Comparison of ENCODE assay signal across 30 cellular contexts in the genomic region with DNA sequence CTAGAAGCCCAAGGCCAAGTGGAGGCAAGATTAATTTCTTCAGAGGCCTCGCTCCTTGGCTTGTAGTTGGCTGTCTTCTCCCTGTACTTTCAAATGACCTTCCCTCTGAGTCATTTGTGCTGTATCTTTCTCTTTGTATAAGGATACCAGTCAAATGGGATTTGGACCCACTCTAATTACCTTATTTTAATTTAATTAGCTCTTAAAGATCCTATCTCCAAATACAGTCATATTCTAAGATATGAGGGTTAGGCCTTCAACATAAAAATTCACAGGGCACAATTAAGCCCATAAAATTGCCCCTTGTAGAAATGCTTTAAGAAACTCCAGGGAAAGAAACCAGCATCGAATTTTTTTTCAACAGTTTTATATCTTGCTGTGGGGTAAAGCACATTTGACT.
"Had no signal": no experiment of that assay in that cellular context is flagged by ENCODE, and none has a peak within 500 bp of the region (broad histone marks: within the 10 kb centered on the region; RNA-seq: fewer than 3 reads in every experiment).

No MANE protein-coding gene starts in this region.

- H3K27ac ChIP-seq: adrenal gland, KMS-11, SJCRH30 had no signal

- H3K9me3 Mint-ChIP-seq: activated CD4-positive, alpha-beta memory T cell treated with anti-CD3 and anti-CD28 coated beads for 36 hours; activated naive CD4-positive, alpha-beta T cell treated with anti-CD3 and anti-CD28 coated beads for 36 hours; activated T-helper 1 cell treated with anti-CD3 and anti-CD28 coated beads, Interleukin-12 subunit alpha, Interleukin-12 subunit beta, Interleukin-2, Interleukin-4 antibody, amounts not matched to agents 30 ng/mL and 10 ng/mL and 1 ng/mL, durations not matched to agents 14 hours and 24 hours and 36 hours had no signal

- H3K9me3 ChIP-seq: adrenal gland, MG63, SJCRH30 had no signal

- H3K4me2 ChIP-seq: KMS-11 had no signal

- H3K4me1 ChIP-seq: SJCRH30 had no signal

- ATAC-seq: activated naive CD4-positive, alpha-beta T cell treated with anti-CD3 and anti-CD28 coated beads, Interleukin-2, amount 50 U/mL, for 72 hours; activated T-cell treated with anti-CD3 and anti-CD28 coated beads, Interleukin-2, amount 50 U/mL, for 4 hours; Panc1 had no signal

- H3K27me3 Mint-ChIP-seq: activated CD4-positive, alpha-beta memory T cell treated with anti-CD3 and anti-CD28 coated beads for 36 hours; brain had no signal

- H3K4me3 ChIP-seq: adrenal gland, MG63, SJCRH30 had no signal

- H3K27ac Mint-ChIP-seq: activated CD4-positive, alpha-beta memory T cell treated with anti-CD3 and anti-CD28 coated beads for 36 hours; activated naive CD4-positive, alpha-beta T cell treated with anti-CD3 and anti-CD28 coated beads for 36 hours; activated naive CD4-positive, alpha-beta T cell treated with anti-CD3 and anti-CD28 coated beads, Interleukin-2, amount 50 U/mL, for 72 hours; activated T-helper 1 cell treated with anti-CD3 and anti-CD28 coated beads, Interleukin-12 subunit alpha, Interleukin-12 subunit beta, Interleukin-2, Interleukin-4 antibody, amounts not matched to agents 30 ng/mL and 10 ng/mL and 1 ng/mL, durations not matched to agents 14 hours and 24 hours and 36 hours; brain had no signal

- H3K36me3 ChIP-seq: adrenal gland, MG63, SJCRH30 had no signal

- DNase-seq: activated CD4-positive, alpha-beta memory T cell treated with anti-CD3 and anti-CD28 coated beads for 36 hours; activated CD4-positive, alpha-beta T cell treated with anti-CD3 and anti-CD28 coated beads, Interleukin-2, amount 50 U/mL, for 1 hour; activated CD8-positive, alpha-beta memory T cell treated with anti-CD3 and anti-CD28 coated beads, Interleukin-2, amount 50 U/mL, for 4 hours; activated gamma-delta T cell treated with Interleukin-2 at 50 U/mL for 16 hours; activated naive CD4-positive, alpha-beta T cell treated with anti-CD3 and anti-CD28 coated beads for 36 hours; activated T-cell treated with anti-CD3 and anti-CD28 coated beads for 4 hours; activated T-cell treated with anti-CD3 and anti-CD28 coated beads, Interleukin-2, amount 50 U/mL, for 4 hours; caudate nucleus; cerebellar nuclear complex; MG63; NCI-H1048; NCI-H1105 treated with DMSO at 0.1 percent for 48 hours; NCI-H1436; NCI-H1694; NCI-H1930; NCI-H2081 treated with DMSO at 0.1 percent for 48 hours; NCI-H226; NCI-H446 treated with DMSO at 0.1 percent for 48 hours; NCI-H69; NK-92 treated with Interleukin-12 subunit alpha and Interleukin-12 subunit beta, amount 100 ng/mL, for 24 hours; OCI-M1; SHP77; SJCRH30; T1000 had no signal

- H3K4me3 Mint-ChIP-seq: activated CD4-positive, alpha-beta memory T cell treated with anti-CD3 and anti-CD28 coated beads for 36 hours; activated naive CD4-positive, alpha-beta T cell treated with anti-CD3 and anti-CD28 coated beads for 36 hours; activated T-cell treated with anti-CD3 and anti-CD28 coated beads, Interleukin-2, amount 50 U/mL, for 4 hours; activated T-helper 1 cell treated with anti-CD3 and anti-CD28 coated beads, Interleukin-12 subunit alpha, Interleukin-12 subunit beta, Interleukin-2, Interleukin-4 antibody, amounts not matched to agents 30 ng/mL and 10 ng/mL and 1 ng/mL, durations not matched to agents 14 hours and 24 hours and 36 hours; brain had no signal

- H3K36me3 Mint-ChIP-seq: activated CD4-positive, alpha-beta memory T cell treated with anti-CD3 and anti-CD28 coated beads for 36 hours; activated naive CD4-positive, alpha-beta T cell treated with anti-CD3 and anti-CD28 coated beads, Interleukin-2, amount 50 U/mL, for 72 hours; brain had no signal

- H3K27me3 ChIP-seq: adrenal gland, MG63, SJCRH30 had no signal

- H3K9ac ChIP-seq: KMS-11 had no signal
